In genomic region chr7:44126574-44126973, GRCh38 we compare ENCODE assay signal across 13 cellular contexts. TPM values are rescaled to one million over a fixed set of nuclear protein-coding genes. Genes with fewer than 3 reads are reported as not detected.
DNase-seq lines count a peak whose midpoint lies in the region; ATAC-seq, FAIRE-seq and TF ChIP-seq lines count a peak whose summit lies in the region.
"Not testable (repeated sequence)": the region's sequence is repeated elsewhere in the genome, so short reads cannot be mapped to it uniquely, and the experiment has no call there.
"Had no signal": no experiment of that assay in that cellular context is flagged by ENCODE, and none has a peak within 500 bp of the region (broad histone marks: within the 10 kb centered on the region; RNA-seq: fewer than 3 reads in every experiment).

No MANE protein-coding gene starts in this region.

- not testable (repeated sequence) for H3K4me2 ChIP-seq in A549

- TF ChIP-seq POLR2A in A549 (IDR thresholded peaks at IDR 0.05; ENCODE audit: low read length), result not testable (repeated sequence)

- intact Hi-C loops in CD4-positive, alpha-beta T cell (cut with DNase I, micrococcal nuclease), result loop anchor here in 1 of 2 experiments (10.0 kb wide), 2 partner anchors 252 to 358 kb away; no protein-coding TSS in a partner anchor

- H3K27ac Mint-ChIP-seq in CD4-positive, alpha-beta T cell; nephron; type B pancreatic cell: not testable (repeated sequence)
- H3K27ac Mint-ChIP-seq in IgD-negative memory B cell, result peak overlapping the region in 2 of 3 donors; percentile 27 to 31
- peak overlapping the region; percentile 15 for H3K27ac Mint-ChIP-seq in central memory CD8-positive, alpha-beta T cell (ENCODE audit: low read depth)

- not testable (repeated sequence) for H3K9me3 ChIP-seq in A549; CD4-positive, alpha-beta T cell (ENCODE audit: control insufficient read depth, low read length)

- not testable (repeated sequence) for H3K27me3 ChIP-seq in CD4-positive, alpha-beta T cell (ENCODE audit: control insufficient read depth, insufficient read depth, low read length)

- H3K4me3 Mint-ChIP-seq in CD4-positive, alpha-beta T cell, result peak overlapping the region; percentile 74
- H3K4me3 Mint-ChIP-seq in IgD-negative memory B cell (peak overlapping the region in 1 of 4 donors; percentile 59), nephron (peak overlapping the region in 2 of 3 experiments; percentile 31 to 71), type B pancreatic cell (peak overlapping the region; percentile 35)
- H3K4me3 Mint-ChIP-seq in central memory CD8-positive, alpha-beta T cell, result not testable (repeated sequence)

- not testable (repeated sequence) for TF ChIP-seq EP300 in A549 (IDR thresholded peaks at IDR 0.05)

- not testable (repeated sequence) for H3K36me3 Mint-ChIP-seq in CD4-positive, alpha-beta T cell (ENCODE audit: low read depth); IgD-negative memory B cell; central memory CD8-positive, alpha-beta T cell (ENCODE audit: insufficient read depth); nephron (ENCODE audit: low read depth); type B pancreatic cell

- H3K4me1 ChIP-seq in A549, result peaks cover 15% of the 10 kb centered on the region

- H3K9me3 Mint-ChIP-seq in CD4-positive, alpha-beta T cell; IgD-negative memory B cell; central memory CD8-positive, alpha-beta T cell; type B pancreatic cell: not testable (repeated sequence)
- peaks cover 14% of the 10 kb centered on the region for H3K9me3 Mint-ChIP-seq in nephron

- H3K4me1 Mint-ChIP-seq in CD4-positive, alpha-beta T cell (ENCODE audit: low read depth), result not testable (repeated sequence)
- H3K4me1 Mint-ChIP-seq in IgD-negative memory B cell (peaks cover 7 to 13% (median 11%) of the 10 kb centered on the region in 3 donors), nephron (peaks cover 14% of the 10 kb centered on the region), type B pancreatic cell (ENCODE audit: unreplicated experiment) (peaks cover 17% of the 10 kb centered on the region)
- peaks cover 16% of the 10 kb centered on the region for H3K4me1 Mint-ChIP-seq in central memory CD8-positive, alpha-beta T cell

- not testable (repeated sequence) for H3K27ac ChIP-seq in A549; CD4-positive, alpha-beta T cell (ENCODE audit: low read depth, low read length)

- DNase-seq in A549 (ENCODE audit: low read depth in 1 of 2, low spot score in 1 of 2); CD4-positive, alpha-beta T cell; central memory CD8-positive, alpha-beta T cell (ENCODE audit: low spot score in 2 of 2); type B pancreatic cell (ENCODE audit: extremely low spot score, unreplicated experiment): not testable (repeated sequence)

- H3K27me3 Mint-ChIP-seq in CD4-positive, alpha-beta T cell; IgD-negative memory B cell; central memory CD8-positive, alpha-beta T cell; nephron (ENCODE audit: low read depth); type B pancreatic cell: not testable (repeated sequence)

- WGBS in A549 (ENCODE audit: missing lambda C conversion rate), result 67% methylated on average over 4 of the region's 4 CpGs

- POLR2A ChIA-PET in A549 (lab: Yijun Ruan, JAX); CD4-positive, alpha-beta T cell (lab: Charles Lee): not testable (repeated sequence)

- ATAC-seq in A549; CD4-positive, alpha-beta T cell (ENCODE audit: poor library complexity); central memory CD8-positive, alpha-beta T cell (replicated peaks; ENCODE audit: extremely low read depth, poor library complexity, severe bottlenecking): not testable (repeated sequence)

- not testable (repeated sequence) for TF ChIP-seq RAD21 in A549 (conservative IDR thresholded peaks at IDR 0.05 in 1 of 2, IDR thresholded peaks at IDR 0.05 in 1 of 2)

- CTCF ChIA-PET in A549 (lab: Yijun Ruan, JAX), result interaction anchor here (0.9 to 7.1 kb wide), 3 partner anchors 21 to 69 kb away, joined by 3 to 52 read pairs (median 5); no protein-coding TSS in a partner anchor
- CTCF ChIA-PET in CD4-positive, alpha-beta T cell (lab: Charles Lee), result not testable (repeated sequence)

- H3K4me3 ChIP-seq in A549, result not testable (repeated sequence)

- not testable (repeated sequence) for TF ChIP-seq CTCF in A549 (IDR thresholded peaks at IDR 0.05); CD4-positive, alpha-beta T cell (IDR thresholded peaks at IDR 0.05); nephron (IDR thresholded peaks at IDR 0.05; ENCODE audit: unreplicated experiment in 3 of 3); type B pancreatic cell (conservative IDR thresholded peaks at IDR 0.05)

- FAIRE-seq in A549 (lab: Jason Lieb, UNC), result not testable (repeated sequence)

TF ChIP-seq in A549, 52 proteins besides CTCF, POLR2A, EP300 and RAD21:
- not testable (repeated sequence) for TF ChIP-seq FOSL2 (IDR thresholded peaks at IDR 0.05)
- TF ChIP-seq FOSL2 (CRISPR knock-in tag; IDR thresholded peaks at IDR 0.05), result 0 out of 2 replicates have a peak, but pooled peaks have one; percentile 35

RNA-seq across cellular contexts. Expression of gene POLD2, which starts 3.2 kb away (rescaled TPM):
- 126 and 132 TPM in 2 replicates for polyA plus RNA-seq in A549 (2011; rRNA removed)
- polyA plus RNA-seq in A549 (2012; cell fraction: cytosol; rRNA removed), result 266 and 297 TPM in 2 replicates
- polyA plus RNA-seq in A549 (2012; cell fraction: nucleus; rRNA removed), result 269 and 274 TPM in 2 replicates
- 138 TPM in 3 replicates for polyA plus RNA-seq in A549 (2017; fragmentation: RNase III; extraction: RNeasy Plus Mini Kit Qiagen cat#74134 plus additional on column Dnase treatment)
- 62.7 and 104 TPM in 2 replicates for polyA minus RNA-seq in A549 (2011; rRNA and poly(A)+ RNA removed)
- total RNA-seq in CD4-positive, alpha-beta T cell, result 10 to 100 TPM; 45.2 to 48.3 TPM
- polyA plus RNA-seq in IgD-negative memory B cell, result 88.5 TPM
- 122 and 142 TPM in 2 replicates for total RNA-seq in type B pancreatic cell (ENCODE audit: low replicate concordance)

RNA-seq across cellular contexts. Expression of gene MYL7, which starts 14.6 kb away (rescaled TPM):
- polyA plus RNA-seq in A549 (2011; rRNA removed), result not detected in 2 replicates
- polyA plus RNA-seq in A549 (2012; cell fraction: cytosol; rRNA removed), result not detected in 2 replicates
- 0.22 TPM in 1 of 2 replicates, not detected in the other for polyA plus RNA-seq in A549 (2012; cell fraction: nucleus; rRNA removed)
- polyA plus RNA-seq in A549 (2017; fragmentation: RNase III; extraction: RNeasy Plus Mini Kit Qiagen cat#74134 plus additional on column Dnase treatment), result not detected in 3 replicates
- polyA minus RNA-seq in A549 (2011; rRNA and poly(A)+ RNA removed), result not detected in 2 replicates
- total RNA-seq in CD4-positive, alpha-beta T cell, result not detected
- polyA plus RNA-seq in IgD-negative memory B cell, result not detected
- total RNA-seq in type B pancreatic cell (ENCODE audit: low replicate concordance), result 1.6 and 2.5 TPM in 2 replicates
- total RNA-seq: A172; A673; CD4-positive, alpha-beta memory T cell; CD8-positive, alpha-beta memory T cell; Daoy; GM12878 had no signal
- polyA plus RNA-seq: AG04450; CD4-positive, alpha-beta memory T cell; CD8-positive, alpha-beta memory T cell had no signal

RNA-seq across cellular contexts. Expression of gene AEBP1, which starts 22.4 kb away (rescaled TPM):
- polyA plus RNA-seq in A549 (2011; rRNA removed), result not detected in 2 replicates
- not detected in 2 replicates for polyA plus RNA-seq in A549 (2012; cell fraction: cytosol; rRNA removed)
- 0.02 TPM in 1 of 2 replicates, not detected in the other for polyA plus RNA-seq in A549 (2012; cell fraction: nucleus; rRNA removed)
- not detected in 3 replicates for polyA plus RNA-seq in A549 (2017; fragmentation: RNase III; extraction: RNeasy Plus Mini Kit Qiagen cat#74134 plus additional on column Dnase treatment)
- polyA minus RNA-seq in A549 (2011; rRNA and poly(A)+ RNA removed), result not detected in 2 replicates
- total RNA-seq in CD4-positive, alpha-beta T cell, result 10 to 100 TPM; 20.3 to 21.3 TPM
- 3.7 TPM for polyA plus RNA-seq in IgD-negative memory B cell
- total RNA-seq in type B pancreatic cell (ENCODE audit: low replicate concordance), result 5.0 and 64.1 TPM in 2 replicates
- total RNA-seq: A172, Daoy had no signal

RNA-seq across cellular contexts. Expression of gene POLM, which starts 44.2 kb away (rescaled TPM):
- polyA plus RNA-seq in A549 (2011; rRNA removed) (4.6 and 6.4 TPM in 2 replicates), A549 (2017; fragmentation: RNase III; extraction: RNeasy Plus Mini Kit Qiagen cat#74134 plus additional on column Dnase treatment) (5.5 to 7.3 TPM (median 6.6 TPM) in 3 replicates), IgD-negative memory B cell (42.0 TPM)
- 5.3 and 6.1 TPM in 2 replicates for polyA plus RNA-seq in A549 (2012; cell fraction: cytosol; rRNA removed)
- polyA plus RNA-seq in A549 (2012; cell fraction: nucleus; rRNA removed), result 25.0 and 32.7 TPM in 2 replicates
- polyA minus RNA-seq in A549 (2011; rRNA and poly(A)+ RNA removed), result 8.1 and 13.8 TPM in 2 replicates
- 10 to 100 TPM; 33.6 to 35.6 TPM for total RNA-seq in CD4-positive, alpha-beta T cell
- 25.2 and 27.2 TPM in 2 replicates for total RNA-seq in type B pancreatic cell (ENCODE audit: low replicate concordance)
